In genomic region chr20:1215386-1216170, GRCh38 we compare ENCODE assay signal across 14 cellular contexts. TPM values are rescaled to one million over a fixed set of nuclear protein-coding genes. Genes with fewer than 3 reads are reported as not detected.
DNase-seq lines count a peak whose midpoint lies in the region; ATAC-seq and TF ChIP-seq lines count a peak whose summit lies in the region.
"Had no signal": no experiment of that assay in that cellular context is flagged by ENCODE, and none has a peak within 500 bp of the region (broad histone marks: within the 10 kb centered on the region; RNA-seq: fewer than 3 reads in every experiment).

No MANE protein-coding gene starts in this region.

- H3K27me3 ChIP-seq in prostate gland (replicated peaks; ENCODE audit: insufficient read depth): no peaks in the 10 kb centered on the region

- H3K4me1 Mint-ChIP-seq in activated naive CD8-positive, alpha-beta T cell treated with anti-CD3 and anti-CD28 coated beads, Interleukin-2, amount 10 ng/mL, durations not matched to agents 7 days and 5 days: peaks cover 26% of the 10 kb centered on the region

- POLR2A ChIA-PET in HEK293T (lab: Yijun Ruan, JAX): no interaction called here
- POLR2A ChIA-PET in activated naive CD8-positive, alpha-beta T cell treated with anti-CD3 and anti-CD28 coated beads, Interleukin-2, amount 10 ng/mL, durations not matched to agents 7 days and 5 days (lab: Charles Lee): no interaction called here

- H3K27ac Mint-ChIP-seq in activated naive CD8-positive, alpha-beta T cell treated with anti-CD3 and anti-CD28 coated beads, Interleukin-2, amount 10 ng/mL, durations not matched to agents 7 days and 5 days: peak overlapping the region; percentile 76
- H3K27ac Mint-ChIP-seq: neural progenitor cell had no signal

- H3K27ac ChIP-seq in prostate gland: no peak overlapping the region
- H3K27ac ChIP-seq: heart right ventricle, neural progenitor cell had no signal

- WGBS in prostate gland: 73% methylated on average over 11 of the region's 11 CpGs

- peaks cover 14% of the 10 kb centered on the region for H3K27me3 Mint-ChIP-seq in activated naive CD8-positive, alpha-beta T cell treated with anti-CD3 and anti-CD28 coated beads, Interleukin-2, amount 10 ng/mL, durations not matched to agents 7 days and 5 days

- no peaks in the 10 kb centered on the region for H3K9me3 ChIP-seq in prostate gland
- H3K9me3 ChIP-seq: heart right ventricle had no signal

- no peak for TF ChIP-seq CTCF in prostate gland (IDR thresholded peaks at IDR 0.05)
- TF ChIP-seq CTCF in GM20000 (IDR thresholded peaks at IDR 0.05; ENCODE audit: extremely low read depth, missing control alignments): no peak

- no peaks in the 10 kb centered on the region for H3K9me3 Mint-ChIP-seq in activated naive CD8-positive, alpha-beta T cell treated with anti-CD3 and anti-CD28 coated beads, Interleukin-2, amount 10 ng/mL, durations not matched to agents 7 days and 5 days
- H3K9me3 Mint-ChIP-seq: neural progenitor cell had no signal

- H3K4me3 ChIP-seq in prostate gland: no peak overlapping the region
- H3K4me3 ChIP-seq: heart right ventricle, neural progenitor cell had no signal

- DNase-seq in HEK293T (ENCODE audit: extremely low spot score): no peak
- peak; percentile 86 for DNase-seq in activated CD4-positive, alpha-beta T cell treated with anti-CD3 and anti-CD28 coated beads for 48 hours
- DNase-seq in activated naive CD8-positive, alpha-beta T cell treated with anti-CD3 and anti-CD28 coated beads, Interleukin-2, amount 10 ng/mL, durations not matched to agents 7 days and 5 days: no peak
- peak; percentile 18 to 33 (median 29) for DNase-seq in stimulated activated CD4-positive, alpha-beta T cell treated with anti-CD3 and anti-CD28 coated beads, TNF-alpha, amount 100 ng/mL, for 4 hours (ENCODE audit: low read depth in 3 of 3)
- DNase-seq in SK-N-DZ (ENCODE audit: low spot score): no peak
- no peak for DNase-seq in prostate gland (ENCODE audit: low spot score)
- DNase-seq in GM20000 (ENCODE audit: low spot score): no peak
- DNase-seq: heart right ventricle, left ventricle myocardium superior, NCI-H1417, NCI-H774 had no signal

- peaks cover 3% of the 10 kb centered on the region for H3K36me3 Mint-ChIP-seq in activated naive CD8-positive, alpha-beta T cell treated with anti-CD3 and anti-CD28 coated beads, Interleukin-2, amount 10 ng/mL, durations not matched to agents 7 days and 5 days
- H3K36me3 Mint-ChIP-seq: neural progenitor cell had no signal

- intact Hi-C loops in prostate gland (cut with DNase I): loop anchor here (10.0 kb wide), 1 partner anchor 401 kb away; no protein-coding TSS in a partner anchor

- no peaks in the 10 kb centered on the region for H3K36me3 ChIP-seq in prostate gland
- H3K36me3 ChIP-seq: heart right ventricle, neural progenitor cell had no signal

- H3K4me1 ChIP-seq in prostate gland (replicated peaks): no peaks in the 10 kb centered on the region
- H3K4me1 ChIP-seq: neural progenitor cell had no signal

- peak overlapping the region; percentile 67 for H3K4me3 Mint-ChIP-seq in activated naive CD8-positive, alpha-beta T cell treated with anti-CD3 and anti-CD28 coated beads, Interleukin-2, amount 10 ng/mL, durations not matched to agents 7 days and 5 days
- H3K4me3 Mint-ChIP-seq: neural progenitor cell had no signal

- TF ChIP-seq POLR2A in prostate gland (IDR thresholded peaks at IDR 0.05): no peak

- ATAC-seq in activated naive CD8-positive, alpha-beta T cell treated with anti-CD3 and anti-CD28 coated beads, Interleukin-2, amount 10 ng/mL, durations not matched to agents 7 days and 5 days (ENCODE audit: low read depth): peak; percentile 65
- ATAC-seq: heart right ventricle, left ventricle myocardium superior had no signal

- CTCF ChIA-PET in HEK293T (lab: Yijun Ruan, JAX): no interaction called here

TF ChIP-seq in HEK293T, 16 proteins besides CTCF, POLR2A, EP300 and RAD21:
- no peak for TF ChIP-seq ELF4 (IDR thresholded peaks at IDR 0.05)
- TF ChIP-seq, protein P1, sequence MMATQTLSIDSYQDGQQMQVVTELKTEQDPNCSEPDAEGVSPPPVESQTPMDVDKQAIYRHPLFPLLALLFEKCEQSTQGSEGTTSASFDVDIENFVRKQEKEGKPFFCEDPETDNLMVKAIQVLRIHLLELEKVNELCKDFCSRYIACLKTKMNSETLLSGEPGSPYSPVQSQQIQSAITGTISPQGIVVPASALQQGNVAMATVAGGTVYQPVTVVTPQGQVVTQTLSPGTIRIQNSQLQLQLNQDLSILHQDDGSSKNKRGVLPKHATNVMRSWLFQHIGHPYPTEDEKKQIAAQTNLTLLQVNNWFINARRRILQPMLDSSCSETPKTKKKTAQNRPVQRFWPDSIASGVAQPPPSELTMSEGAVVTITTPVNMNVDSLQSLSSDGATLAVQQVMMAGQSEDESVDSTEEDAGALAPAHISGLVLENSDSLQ (IDR thresholded peaks at IDR 0.05): peak; percentile 17; the same call in 1 of the 2 replicates

RNA-seq across cellular contexts. Expression of gene RAD21L1, which starts 10.3 kb away (rescaled TPM):
- total RNA-seq in activated naive CD8-positive, alpha-beta T cell treated with anti-CD3 and anti-CD28 coated beads, Interleukin-2, amount 10 ng/mL, durations not matched to agents 7 days and 5 days: under 1 TPM in 1 of 2 experiments, not detected in 1; 0.48 TPM
- polyA plus RNA-seq in SK-N-DZ (2014; cell fraction: cytosol; rRNA removed): not detected in 2 replicates
- not detected in 2 replicates for polyA plus RNA-seq in SK-N-DZ (2014; cell fraction: nucleus; rRNA removed)
- 1 to 10 TPM in 1 of 2 donors, not detected in 1; 3.0 TPM for total RNA-seq in prostate gland
- total RNA-seq: heart right ventricle, left ventricle myocardium superior had no signal
- polyA plus RNA-seq: heart right ventricle, thymus had no signal

RNA-seq across cellular contexts. Expression of gene C20orf202, which starts 12.3 kb away (rescaled TPM):
- under 1 TPM; 0.25 to 0.26 TPM for total RNA-seq in activated naive CD8-positive, alpha-beta T cell treated with anti-CD3 and anti-CD28 coated beads, Interleukin-2, amount 10 ng/mL, durations not matched to agents 7 days and 5 days
- not detected in 2 replicates for polyA plus RNA-seq in SK-N-DZ (2014; cell fraction: cytosol; rRNA removed)
- not detected in 2 replicates for polyA plus RNA-seq in SK-N-DZ (2014; cell fraction: nucleus; rRNA removed)
- total RNA-seq in prostate gland: not detected
- total RNA-seq: H4 had no signal

RNA-seq across cellular contexts. Expression of gene TMEM74B, which starts 30.8 kb away (rescaled TPM):
- 1 to 10 TPM; 3.5 to 4.0 TPM for total RNA-seq in activated naive CD8-positive, alpha-beta T cell treated with anti-CD3 and anti-CD28 coated beads, Interleukin-2, amount 10 ng/mL, durations not matched to agents 7 days and 5 days
- polyA plus RNA-seq in SK-N-DZ (2014; cell fraction: cytosol; rRNA removed): 4.3 and 6.5 TPM in 2 replicates
- 61.7 and 64.2 TPM in 2 replicates for polyA plus RNA-seq in SK-N-DZ (2014; cell fraction: nucleus; rRNA removed)
- 1 to 10 TPM in 1 of 2 donors, under 1 TPM in 1; 0.59 to 3.6 TPM for total RNA-seq in prostate gland

RNA-seq across cellular contexts. Expression of gene SNPH, which starts 50.5 kb away (rescaled TPM):
- total RNA-seq in activated naive CD8-positive, alpha-beta T cell treated with anti-CD3 and anti-CD28 coated beads, Interleukin-2, amount 10 ng/mL, durations not matched to agents 7 days and 5 days: 1 to 10 TPM; 8.8 to 9.7 TPM
- polyA plus RNA-seq in SK-N-DZ (2014; cell fraction: cytosol; rRNA removed): 4.7 and 5.5 TPM in 2 replicates
- polyA plus RNA-seq in SK-N-DZ (2014; cell fraction: nucleus; rRNA removed): 7.0 and 10.6 TPM in 2 replicates
- 10 to 100 TPM in 1 of 2 donors, 1 to 10 TPM in 1; 4.5 to 12.3 TPM for total RNA-seq in prostate gland

Comparison
In these comparisons a context has a peak if more than half of its experiments do, and no peak if none do; other contexts are left out.
1. DNase-seq: peak in activated CD4-positive, alpha-beta T cell treated with anti-CD3 and anti-CD28 coated beads for 48 hours (single experiment) and stimulated activated CD4-positive, alpha-beta T cell treated with anti-CD3 and anti-CD28 coated beads, TNF-alpha, amount 100 ng/mL, for 4 hours (3 of 3); none in HEK293T (single experiment), activated naive CD8-positive, alpha-beta T cell treated with anti-CD3 and anti-CD28 coated beads, Interleukin-2, amount 10 ng/mL, durations not matched to agents 7 days and 5 days (single experiment), SK-N-DZ (single experiment), prostate gland (single experiment) and GM20000 (single experiment).